ENCODE assay signal across 14 cellular contexts in genomic region chr1:88946845-88947244, GRCh38. TPM values are rescaled to one million over a fixed set of nuclear protein-coding genes. Genes with fewer than 3 reads are reported as not detected.
DNase-seq lines count a peak whose midpoint lies in the region; ATAC-seq, FAIRE-seq and TF ChIP-seq lines count a peak whose summit lies in the region.
"Had no signal": no experiment of that assay in that cellular context is flagged by ENCODE, and none has a peak within 500 bp of the region (broad histone marks: within the 10 kb centered on the region; RNA-seq: fewer than 3 reads in every experiment).

No MANE protein-coding gene starts in this region.

- peaks cover 0 to 2% of the 10 kb centered on the region in 2 experiments for H3K36me3 ChIP-seq in endothelial cell of umbilical vein (ENCODE audit: control insufficient read depth in 2 of 2, extremely low read depth in 1 of 2, insufficient read depth in 2 of 2, low read length in 2 of 2)
- peaks cover 16% of the 10 kb centered on the region for H3K36me3 ChIP-seq in osteoblast (ENCODE audit: insufficient read depth, low read length)

- H4K20me1 ChIP-seq in endothelial cell of umbilical vein (replicated peaks; ENCODE audit: control insufficient read depth, extremely low read depth, insufficient read depth, low read length) (no peaks in the 10 kb centered on the region), osteoblast (ENCODE audit: insufficient read depth, low read length) (peaks cover 6% of the 10 kb centered on the region)

- no peak for TF ChIP-seq CTCF in endothelial cell of umbilical vein (IDR thresholded peaks at IDR 0.05; ENCODE audit: extremely low read depth in 1 of 2, insufficient read depth in 1 of 2, low read depth in 1 of 2, low read length in 2 of 2)
- TF ChIP-seq CTCF in osteoblast (IDR thresholded peaks at IDR 0.05; ENCODE audit: extremely low read depth, low read depth, low read length), result no peak

- CTCF ChIA-PET in endothelial cell of umbilical vein (lab: Charles Lee), result interaction anchor here (1.0 to 1.3 kb wide), 2 partner anchors 27 to 38 kb away, joined by 3 to 4 read pairs; no protein-coding TSS in a partner anchor

- dilution Hi-C loops in endothelial cell of umbilical vein (cut with MboI; ENCODE audit: extremely low pct_ligation_motif_present, low sequenced_read_pairs), result no loop called here

- 96% methylated on average over 3 of the region's 3 CpGs for WGBS in right cardiac atrium

- H3K4me3 ChIP-seq in endothelial cell of umbilical vein (replicated peaks in 1 of 3; ENCODE audit: insufficient read depth in 1 of 3, low read depth in 1 of 3, low read length in 3 of 3) (no peak overlapping the region), osteoblast (ENCODE audit: insufficient read depth, low read length) (no peak overlapping the region), right cardiac atrium (ENCODE audit: low read length) (no peak overlapping the region)
- H3K4me3 ChIP-seq: A549 had no signal

- no TSS peak for BruUV-seq in endothelial cell of umbilical vein (replicated peaks; lab: Mats Ljungman, UMichigan)

- ATAC-seq in right cardiac atrium, result no peak
- no peak for ATAC-seq in GM21390 (IDR thresholded peaks at IDR 0.05; ENCODE audit: unreplicated experiment)
- ATAC-seq: A549, Panc1 had no signal

- H3K9me3 ChIP-seq in endothelial cell of umbilical vein (replicated peaks; ENCODE audit: control insufficient read depth, insufficient read depth, low read length) (no peaks in the 10 kb centered on the region), osteoblast (ENCODE audit: low read depth, low read length) (no peaks in the 10 kb centered on the region), right cardiac atrium (ENCODE audit: control insufficient read depth, low read length) (no peaks in the 10 kb centered on the region)
- H3K9me3 ChIP-seq: A549 had no signal

- POLR2A ChIA-PET in endothelial cell of umbilical vein (lab: Charles Lee), result no interaction called here

- TF ChIP-seq POLR2A in endothelial cell of umbilical vein (IDR thresholded peaks at IDR 0.05; ENCODE audit: low read depth, low read length), result no peak

- no peaks in the 10 kb centered on the region for H3K9me1 ChIP-seq in endothelial cell of umbilical vein (replicated peaks; ENCODE audit: control insufficient read depth, extremely low read depth, insufficient read depth, low read length)

- H3K27ac ChIP-seq in endothelial cell of umbilical vein (ENCODE audit: insufficient read depth, low read depth, low read length) (no peak overlapping the region), osteoblast (ENCODE audit: low read depth, low read length) (peak overlapping the region; percentile 34), right cardiac atrium (ENCODE audit: low read length) (no peak overlapping the region)
- H3K27ac ChIP-seq: A549 had no signal

- H3K4me2 ChIP-seq in endothelial cell of umbilical vein (ENCODE audit: insufficient read depth, low read length), result no peak overlapping the region
- H3K4me2 ChIP-seq in osteoblast (ENCODE audit: insufficient read depth, low read length), result peak overlapping the region; percentile 27
- H3K4me2 ChIP-seq: A549 had no signal

- no peak overlapping the region for H3K9ac ChIP-seq in endothelial cell of umbilical vein (replicated peaks; ENCODE audit: extremely low read depth, insufficient read depth, low read length)

- H3K4me1 ChIP-seq in endothelial cell of umbilical vein (ENCODE audit: control insufficient read depth, extremely low read depth, insufficient read depth, low read length), result peaks cover 9% of the 10 kb centered on the region
- peaks cover 18% of the 10 kb centered on the region for H3K4me1 ChIP-seq in osteoblast (ENCODE audit: insufficient read depth, low read length)
- peaks cover 2% of the 10 kb centered on the region for H3K4me1 ChIP-seq in right cardiac atrium (ENCODE audit: control insufficient read depth, insufficient read depth, low read length)
- H3K4me1 ChIP-seq: A549 had no signal

- intact Hi-C loops in endothelial cell of umbilical vein (cut with micrococcal nuclease), result no loop called here
- intact Hi-C loops in right cardiac atrium (cut with DNase I), result no loop called here

- peak; percentile 9 for DNase-seq in SKM-1 treated with dmso at 0.1 percent for 144 hours (lab: John Stamatoyannopoulos, UW; ENCODE audit: unreplicated experiment)
- no peak for DNase-seq in SKM-1 (lab: John Stamatoyannopoulos, UW; ENCODE audit: unreplicated experiment)
- peak; percentile 26 for DNase-seq in OCI-M1 (lab: John Stamatoyannopoulos, UW)
- DNase-seq in endothelial cell of umbilical vein (ENCODE audit: low read depth, low spot score), result peak; percentile 64
- DNase-seq in osteoblast (ENCODE audit: insufficient read length, low spot score, missing footprints), result peak; percentile 22
- no peak for DNase-seq in DMS 273 treated with DMSO at 0.1 percent for 48 hours (lab: John Stamatoyannopoulos, UW)
- no peak for DNase-seq in right cardiac atrium
- DNase-seq: activated naive CD4-positive, alpha-beta T cell; DND-41; NCI-H2227 treated with DMSO at 0.1 percent for 48 hours had no signal

- FAIRE-seq in endothelial cell of umbilical vein (lab: Jason Lieb, UNC), result peak; percentile 35
- FAIRE-seq: A549, TTC549 had no signal

- no peaks in the 10 kb centered on the region for H3K27me3 ChIP-seq in endothelial cell of umbilical vein (ENCODE audit: control insufficient read depth in 2 of 2, insufficient read depth in 2 of 2, low read length in 2 of 2)
- no peaks in the 10 kb centered on the region for H3K27me3 ChIP-seq in osteoblast (ENCODE audit: insufficient read depth, low read length)
- H3K27me3 ChIP-seq in right cardiac atrium (ENCODE audit: control insufficient read depth, insufficient read depth), result no peaks in the 10 kb centered on the region

- H3K79me2 ChIP-seq in endothelial cell of umbilical vein (ENCODE audit: control insufficient read depth, insufficient read depth, low read length), result no peaks in the 10 kb centered on the region
- no peaks in the 10 kb centered on the region for H3K79me2 ChIP-seq in osteoblast (ENCODE audit: insufficient read depth, low read length)

- H2AFZ ChIP-seq in endothelial cell of umbilical vein (ENCODE audit: low read depth, low read length), result no peak overlapping the region
- H2AFZ ChIP-seq in osteoblast (ENCODE audit: low read length), result no peak overlapping the region

TF ChIP-seq in endothelial cell of umbilical vein, 7 proteins besides CTCF, POLR2A, EP300 and RAD21:
- no peak for TF ChIP-seq MAX (IDR thresholded peaks at IDR 0.05; ENCODE audit: insufficient read depth, insufficient read length)
- TF ChIP-seq POLR2AphosphoS5 (IDR thresholded peaks at IDR 0.05; ENCODE audit: insufficient read depth, low read depth, low read length), result no peak
- no peak for TF ChIP-seq GATA2 (IDR thresholded peaks at IDR 0.05; ENCODE audit: insufficient read depth, insufficient read length, low read depth, low read length)
- TF ChIP-seq MYC (IDR thresholded peaks at IDR 0.05; ENCODE audit: low read depth, low read length), result no peak
- peak; percentile 50 for TF ChIP-seq FOS (IDR thresholded peaks at IDR 0.05; ENCODE audit: borderline replicate concordance, insufficient read depth, low read length)

RNA-seq across cellular contexts. Expression of gene KYAT3, which starts 45.6 kb away (rescaled TPM):
- 18.1 and 21.1 TPM in 2 replicates for total RNA-seq in endothelial cell of umbilical vein
- 7.0 and 8.0 TPM in 2 replicates for polyA plus RNA-seq in endothelial cell of umbilical vein
- polyA plus RNA-seq in endothelial cell of umbilical vein (2011; cell fraction: cytosol; rRNA removed), result 14.0 and 14.4 TPM in 2 replicates
- 22.4 and 24.4 TPM in 2 replicates for polyA plus RNA-seq in endothelial cell of umbilical vein (2011; cell fraction: nucleus; rRNA removed)
- 18.4 and 29.2 TPM in 2 replicates for polyA plus RNA-seq in endothelial cell of umbilical vein (2012)
- 4.4 and 6.5 TPM in 2 replicates for polyA minus RNA-seq in endothelial cell of umbilical vein
- polyA minus RNA-seq in endothelial cell of umbilical vein (2011; cell fraction: cytosol; rRNA and poly(A)+ RNA removed), result 3.1 TPM
- 7.7 and 11.0 TPM in 2 replicates for polyA minus RNA-seq in endothelial cell of umbilical vein (2011; cell fraction: nucleus; rRNA and poly(A)+ RNA removed)
- total RNA-seq in osteoblast, result 44.8 and 53.9 TPM in 2 replicates
- total RNA-seq in right cardiac atrium, result 10 to 100 TPM in 3 of 4 donors, 1 to 10 TPM in 1; 9.4 to 14.3 (median 11.5) TPM
- 9.6 TPM for polyA plus RNA-seq in right cardiac atrium

RNA-seq across cellular contexts. Expression of gene RBMXL1, which starts 45.6 kb away (rescaled TPM):
- total RNA-seq in endothelial cell of umbilical vein, result 7.6 and 9.9 TPM in 2 replicates
- 2.5 and 2.9 TPM in 2 replicates for polyA plus RNA-seq in endothelial cell of umbilical vein
- polyA plus RNA-seq in endothelial cell of umbilical vein (2011; cell fraction: cytosol; rRNA removed), result 3.0 and 3.1 TPM in 2 replicates
- polyA plus RNA-seq in endothelial cell of umbilical vein (2011; cell fraction: nucleus; rRNA removed), result 4.8 and 5.3 TPM in 2 replicates
- polyA plus RNA-seq in endothelial cell of umbilical vein (2012), result 4.2 and 4.9 TPM in 2 replicates
- 6.2 and 7.9 TPM in 2 replicates for polyA minus RNA-seq in endothelial cell of umbilical vein
- polyA minus RNA-seq in endothelial cell of umbilical vein (2011; cell fraction: cytosol; rRNA and poly(A)+ RNA removed), result 6.5 TPM
- 9.3 and 11.6 TPM in 2 replicates for polyA minus RNA-seq in endothelial cell of umbilical vein (2011; cell fraction: nucleus; rRNA and poly(A)+ RNA removed)
- 11.5 and 13.4 TPM in 2 replicates for total RNA-seq in osteoblast
- total RNA-seq in right cardiac atrium, result 10 to 100 TPM; 11.1 to 16.6 (median 13.2) TPM
- polyA plus RNA-seq in right cardiac atrium, result 3.5 TPM

RNA-seq across cellular contexts. Expression of gene GTF2B, which starts 55.5 kb away (rescaled TPM):
- total RNA-seq in endothelial cell of umbilical vein (18.0 and 19.8 TPM in 2 replicates), osteoblast (31.5 and 34.2 TPM in 2 replicates), right cardiac atrium (10 to 100 TPM; 13.0 to 18.8 (median 14.5) TPM)
- polyA plus RNA-seq in endothelial cell of umbilical vein (14.2 and 20.0 TPM in 2 replicates), right cardiac atrium (19.5 TPM)
- polyA plus RNA-seq in endothelial cell of umbilical vein (2011; cell fraction: cytosol; rRNA removed), result 17.8 and 17.9 TPM in 2 replicates
- polyA plus RNA-seq in endothelial cell of umbilical vein (2011; cell fraction: nucleus; rRNA removed), result 13.9 and 16.3 TPM in 2 replicates
- polyA plus RNA-seq in endothelial cell of umbilical vein (2012), result 17.7 and 24.5 TPM in 2 replicates
- 27.2 and 29.8 TPM in 2 replicates for polyA minus RNA-seq in endothelial cell of umbilical vein
- 14.8 TPM for polyA minus RNA-seq in endothelial cell of umbilical vein (2011; cell fraction: cytosol; rRNA and poly(A)+ RNA removed)
- polyA minus RNA-seq in endothelial cell of umbilical vein (2011; cell fraction: nucleus; rRNA and poly(A)+ RNA removed), result 11.3 and 15.7 TPM in 2 replicates

Comparison
In these comparisons a context has a peak if more than half of its experiments do, and no peak if none do; other contexts are left out.
1. DNase-seq: peak in SKM-1 treated with dmso at 0.1 percent for 144 hours (single experiment), OCI-M1 (single experiment), endothelial cell of umbilical vein (single experiment) and osteoblast (single experiment); none in SKM-1 (single experiment), DMS 273 treated with DMSO at 0.1 percent for 48 hours (single experiment) and right cardiac atrium (0 of 3).